In genomic region chr20:2458919-2459499, GRCh38 we compare ENCODE assay signal across 24 cellular contexts. TPM values are rescaled to one million over a fixed set of nuclear protein-coding genes. Genes with fewer than 3 reads are reported as not detected.
DNase-seq lines count a peak whose midpoint lies in the region; ATAC-seq, FAIRE-seq and TF ChIP-seq lines count a peak whose summit lies in the region.
"Had no signal": no experiment of that assay in that cellular context is flagged by ENCODE, and none has a peak within 500 bp of the region (broad histone marks: within the 10 kb centered on the region; RNA-seq: fewer than 3 reads in every experiment).

No MANE protein-coding gene starts in this region.

- no peaks in the 10 kb centered on the region for H3K9me3 ChIP-seq in A549
- H3K9me3 ChIP-seq in BLaER1 = no peaks in the 10 kb centered on the region
- no peaks in the 10 kb centered on the region for H3K9me3 ChIP-seq in Panc1 (ENCODE audit: control insufficient read depth, insufficient read depth, low read depth, low read length)
- H3K9me3 ChIP-seq in esophagus muscularis mucosa = no peaks in the 10 kb centered on the region
- H3K9me3 ChIP-seq in neural progenitor cell (ENCODE audit: low read depth) = no peaks in the 10 kb centered on the region

- no peaks in the 10 kb centered on the region for H3K9me3 Mint-ChIP-seq in neural progenitor cell
- H3K9me3 Mint-ChIP-seq: CD14-positive monocyte; CD8-positive, alpha-beta memory T cell had no signal

- WGBS in A549 (ENCODE audit: missing lambda C conversion rate) = 98% methylated on average over 3 of the region's 3 CpGs
- 92% methylated on average over 3 of the region's 3 CpGs for WGBS in esophagus muscularis mucosa

- no peak overlapping the region for H3K4me2 ChIP-seq in A549
- H3K4me2 ChIP-seq in BLaER1 = 0 out of 2 replicates have a peak overlapping the region, but pooled peaks have one; percentile 34
- H3K4me2 ChIP-seq in neural progenitor cell = no peak overlapping the region
- H3K4me2 ChIP-seq: PC-9 had no signal

- no peak overlapping the region for H3K9ac ChIP-seq in BLaER1
- no peak overlapping the region for H3K9ac ChIP-seq in neural progenitor cell

- peaks cover 4% of the 10 kb centered on the region for H3K79me2 ChIP-seq in neural progenitor cell (ENCODE audit: low read depth)

- BruUV-seq in Panc1 (replicated peaks; lab: Mats Ljungman, UMichigan) = no TSS peak

- intact Hi-C loops in Panc1 (cut with micrococcal nuclease; ENCODE audit: unreplicated experiment) = loop anchor here (10.0 kb wide), 1 partner anchor 494 kb away; no protein-coding TSS in a partner anchor
- intact Hi-C loops in esophagus muscularis mucosa (cut with DNase I) = loop anchor here (10.0 kb wide), 1 partner anchor 674 kb away; no protein-coding TSS in a partner anchor

- CTCF ChIA-PET in A549 (lab: Yijun Ruan, JAX) (interaction anchor here (1.6 to 5.5 kb wide), 2 partner anchors 63 to 251 kb away, joined by 5 to 54 read pairs; no protein-coding TSS in a partner anchor), Panc1 (lab: Charles Lee) (no interaction called here)

- TF ChIP-seq CTCF in A549 (IDR thresholded peaks at IDR 0.05) = no peak
- TF ChIP-seq CTCF in Panc1 (IDR thresholded peaks at IDR 0.05) = no peak
- no peak for TF ChIP-seq CTCF in esophagus muscularis mucosa (IDR thresholded peaks at IDR 0.05)
- no peak for TF ChIP-seq CTCF in neural progenitor cell (IDR thresholded peaks at IDR 0.05)

- H3K27me3 Mint-ChIP-seq in neural progenitor cell (ENCODE audit: insufficient read depth, low read depth) = peaks cover 3% of the 10 kb centered on the region
- H3K27me3 Mint-ChIP-seq: B cell; CD8-positive, alpha-beta memory T cell had no signal

- no peak overlapping the region for H2AFZ ChIP-seq in neural progenitor cell (replicated peaks)
- H2AFZ ChIP-seq: PC-9 had no signal

- POLR2A ChIA-PET in A549 (lab: Yijun Ruan, JAX) (interaction anchor here (4.8 kb wide), 1 partner anchor 11 kb away, joined by 26 read pairs; the partner anchor contains the start of gene SNRPB), Panc1 (lab: Charles Lee) (no interaction called here)

- H3K4me3 ChIP-seq in A549 (no peak overlapping the region), BLaER1 (no peak overlapping the region), Panc1 (ENCODE audit: low read depth in 2 of 2, low read length in 2 of 2) (no peak overlapping the region), esophagus muscularis mucosa (no peak overlapping the region), neural progenitor cell (no peak overlapping the region)
- H3K4me3 ChIP-seq: K562, PC-9 had no signal

- H3K4me1 ChIP-seq in A549 (no peaks in the 10 kb centered on the region), BLaER1 (peaks cover 43% of the 10 kb centered on the region), Panc1 (ENCODE audit: control insufficient read depth, insufficient read depth, low read length) (no peaks in the 10 kb centered on the region), esophagus muscularis mucosa (peaks cover 0 to 7% (median 3%) of the 10 kb centered on the region in 4 donors), neural progenitor cell (no peaks in the 10 kb centered on the region)

- H4K20me1 ChIP-seq in BLaER1 (peaks cover 82% of the 10 kb centered on the region), neural progenitor cell (ENCODE audit: low read depth) (peaks cover 29% of the 10 kb centered on the region)

- in situ Hi-C loops in Panc1 (cut with HindIII; ENCODE audit: low pct_unique_long_range_greater_than_20kb, low sequenced_read_pairs) = no loop called here

- DNase-seq in A549 (ENCODE audit: low read depth in 1 of 2, low spot score in 1 of 2) = no peak
- no peak for DNase-seq in Panc1 (ENCODE audit: low read depth, low spot score)
- peak; percentile 10 for DNase-seq in esophagus muscularis mucosa (ENCODE audit: extremely low spot score)
- no peak for DNase-seq in GM12892 (ENCODE audit: insufficient read length)
- DNase-seq in neural progenitor cell (ENCODE audit: low spot score) = no peak
- no peak for DNase-seq in NCI-H187 (lab: John Stamatoyannopoulos, UW)
- DNase-seq: Calu3; CD8-positive, alpha-beta memory T cell; Kasumi-1; NCI-H1092 treated with DMSO at 0.1 percent for 48 hours; NCI-H1436; NCI-H1930; NCI-H2107; NCI-H446; NCI-H524 treated with DMSO at 0.1 percent for 48 hours; NCI-H774; PC-9; SHP77 had no signal

- H3K27ac ChIP-seq in A549 (no peak overlapping the region), BLaER1 (no peak overlapping the region), Panc1 (ENCODE audit: low read length) (no peak overlapping the region), esophagus muscularis mucosa (replicated peaks in 1 of 4) (no peak overlapping the region), neural progenitor cell (no peak overlapping the region)
- H3K27ac ChIP-seq: PC-9, RWPE1 had no signal

- TF ChIP-seq POLR2A in A549 (IDR thresholded peaks at IDR 0.05; ENCODE audit: low read length) = no peak
- no peak for TF ChIP-seq POLR2A in esophagus muscularis mucosa (IDR thresholded peaks at IDR 0.05; ENCODE audit: low read depth)
- TF ChIP-seq POLR2A in GM12892 (IDR thresholded peaks at IDR 0.05; ENCODE audit: low read depth, low read length) = no peak; the same call in 1 of the 2 replicates

- ATAC-seq in A549 = no peak
- 0 out of 2 replicates have a peak, but pooled peaks have one; percentile 33 for ATAC-seq in Panc1
- ATAC-seq: K562 had no signal

- peaks cover 28% of the 10 kb centered on the region for H3K36me3 Mint-ChIP-seq in neural progenitor cell

- H3K36me3 ChIP-seq in BLaER1 (peaks cover 55% of the 10 kb centered on the region), Panc1 (ENCODE audit: control insufficient read depth, insufficient read depth, low read length) (peaks cover 36% of the 10 kb centered on the region), esophagus muscularis mucosa (peaks cover 41 to 63% (median 51%) of the 10 kb centered on the region in 4 donors), neural progenitor cell (peaks cover 33% of the 10 kb centered on the region)

- no peak overlapping the region for H3K27ac Mint-ChIP-seq in neural progenitor cell
- H3K27ac Mint-ChIP-seq: B cell, CD14-positive monocyte had no signal

- H3F3A ChIP-seq in neural progenitor cell (ENCODE audit: low read depth) = peaks cover 68% of the 10 kb centered on the region

- no peak overlapping the region for H3K4me3 Mint-ChIP-seq in neural progenitor cell
- H3K4me3 Mint-ChIP-seq: B cell; CD14-positive monocyte; CD8-positive, alpha-beta memory T cell had no signal

- FAIRE-seq in A549 (lab: Jason Lieb, UNC) (no peak), GM12892 (lab: Jason Lieb, UNC) (no peak)
- FAIRE-seq: H1, K562 had no signal

- TF ChIP-seq RAD21 in A549 (conservative IDR thresholded peaks at IDR 0.05 in 1 of 2, IDR thresholded peaks at IDR 0.05 in 1 of 2) = no peak

- TF ChIP-seq EP300 in A549 (IDR thresholded peaks at IDR 0.05) (no peak), esophagus muscularis mucosa (IDR thresholded peaks at IDR 0.05) (no peak)

- no peaks in the 10 kb centered on the region for H3K4me1 Mint-ChIP-seq in neural progenitor cell
- H3K4me1 Mint-ChIP-seq: B cell, CD14-positive monocyte had no signal

- H3K27me3 ChIP-seq in BLaER1 (no peaks in the 10 kb centered on the region), Panc1 (ENCODE audit: control insufficient read depth, insufficient read depth, low read length) (no peaks in the 10 kb centered on the region), esophagus muscularis mucosa (no peaks in the 10 kb centered on the region), neural progenitor cell (no peaks in the 10 kb centered on the region)

TF ChIP-seq in A549, 52 proteins besides CTCF, POLR2A, EP300 and RAD21:
- TF ChIP-seq RARB (CRISPR knock-in tag; IDR thresholded peaks at IDR 0.05) (peak; percentile 43; the same call in 1 of the 2 replicates), FOSL2 (IDR thresholded peaks at IDR 0.05) (no peak), FOSL2 (CRISPR knock-in tag; IDR thresholded peaks at IDR 0.05) (no peak), POLR2AphosphoS2 (conservative IDR thresholded peaks at IDR 0.05; ENCODE audit: low read length) (peak; percentile 85)

RNA-seq across cellular contexts. Expression of gene SNRPB, which starts 11.6 kb away (rescaled TPM):
- polyA plus RNA-seq in A549 (2011; rRNA removed) (486 and 557 TPM in 2 replicates), A549 (2017; fragmentation: RNase III; extraction: RNeasy Plus Mini Kit Qiagen cat#74134 plus additional on column Dnase treatment) (628 to 689 TPM (median 676 TPM) in 3 replicates)
- polyA plus RNA-seq in A549 (2012; cell fraction: cytosol; rRNA removed) = 1,126 and 1,347 TPM in 2 replicates
- 904 and 1,034 TPM in 2 replicates for polyA plus RNA-seq in A549 (2012; cell fraction: nucleus; rRNA removed)
- 228 and 233 TPM in 2 replicates for polyA minus RNA-seq in A549 (2011; rRNA and poly(A)+ RNA removed)
- total RNA-seq in Panc1 (2021; ENCODE audit: unreplicated experiment) (393 TPM), esophagus muscularis mucosa (100 to 1,000 TPM; 127 to 258 (median 216) TPM), neural progenitor cell (ENCODE audit: low replicate concordance) (323 and 591 TPM in 2 replicates)
- polyA plus RNA-seq in Panc1 (2012; ENCODE audit: insufficient read length) = 285 TPM
- polyA plus RNA-seq in GM12892 (2012; ENCODE audit: missing spikeins) = 173 TPM

RNA-seq across cellular contexts. Expression of gene ZNF343, which starts 49.7 kb away (rescaled TPM):
- 19.0 and 20.5 TPM in 2 replicates for polyA plus RNA-seq in A549 (2011; rRNA removed)
- 7.3 and 8.2 TPM in 2 replicates for polyA plus RNA-seq in A549 (2012; cell fraction: cytosol; rRNA removed)
- polyA plus RNA-seq in A549 (2012; cell fraction: nucleus; rRNA removed) = 7.6 and 11.5 TPM in 2 replicates
- 14.0 to 15.8 TPM (median 14.0 TPM) in 3 replicates for polyA plus RNA-seq in A549 (2017; fragmentation: RNase III; extraction: RNeasy Plus Mini Kit Qiagen cat#74134 plus additional on column Dnase treatment)
- 17.3 and 21.1 TPM in 2 replicates for polyA minus RNA-seq in A549 (2011; rRNA and poly(A)+ RNA removed)
- 13.4 TPM for total RNA-seq in Panc1 (2021; ENCODE audit: unreplicated experiment)
- polyA plus RNA-seq in Panc1 (2012; ENCODE audit: insufficient read length) = 4.7 TPM
- 10 to 100 TPM in 3 of 4 donors, 1 to 10 TPM in 1; 9.9 to 19.5 (median 16.1) TPM for total RNA-seq in esophagus muscularis mucosa
- polyA plus RNA-seq in GM12892 (2012; ENCODE audit: missing spikeins) = 5.1 TPM
- total RNA-seq in neural progenitor cell (ENCODE audit: low replicate concordance) = 7.4 and 9.7 TPM in 2 replicates
